Comparison of ENCODE assay signal across 1 cellular context in the genomic region with DNA sequence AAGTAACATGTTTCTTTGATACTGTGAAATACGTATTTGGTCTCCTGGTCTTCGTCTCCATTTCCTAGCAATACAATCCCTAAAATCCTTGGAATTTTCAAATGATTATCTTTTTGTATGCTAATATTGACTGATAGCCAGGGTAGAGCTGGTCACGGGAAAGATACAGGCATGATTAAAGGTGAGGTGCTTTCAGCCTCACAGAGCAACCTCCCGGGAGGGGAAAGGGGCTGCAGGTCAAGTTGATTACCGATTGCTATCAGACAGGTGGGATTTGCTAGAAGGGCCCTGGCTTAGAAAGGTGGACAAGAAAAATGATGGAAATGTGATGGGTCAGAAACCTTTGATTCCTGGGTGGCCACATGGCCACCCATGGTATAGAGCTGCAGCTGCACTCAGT.
TF ChIP-seq lines count a peak whose summit lies in the region.

No MANE protein-coding gene starts in this region.

TF ChIP-seq in GM23338, 12 proteins besides CTCF, POLR2A, EP300 and RAD21 (continued from another document):
- TF ChIP-seq, protein P1, sequence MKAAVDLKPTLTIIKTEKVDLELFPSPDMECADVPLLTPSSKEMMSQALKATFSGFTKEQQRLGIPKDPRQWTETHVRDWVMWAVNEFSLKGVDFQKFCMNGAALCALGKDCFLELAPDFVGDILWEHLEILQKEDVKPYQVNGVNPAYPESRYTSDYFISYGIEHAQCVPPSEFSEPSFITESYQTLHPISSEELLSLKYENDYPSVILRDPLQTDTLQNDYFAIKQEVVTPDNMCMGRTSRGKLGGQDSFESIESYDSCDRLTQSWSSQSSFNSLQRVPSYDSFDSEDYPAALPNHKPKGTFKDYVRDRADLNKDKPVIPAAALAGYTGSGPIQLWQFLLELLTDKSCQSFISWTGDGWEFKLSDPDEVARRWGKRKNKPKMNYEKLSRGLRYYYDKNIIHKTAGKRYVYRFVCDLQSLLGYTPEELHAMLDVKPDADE (IDR thresholded peaks at IDR 0.05): no peak
- TF ChIP-seq NANOG (IDR thresholded peaks at IDR 0.05; ENCODE audit: borderline replicate concordance): no peak
- TF ChIP-seq EZH2phosphoT487 (IDR thresholded peaks at IDR 0.05; ENCODE audit: unreplicated experiment): no peak
- TF ChIP-seq STAT1 (IDR thresholded peaks at IDR 0.05; ENCODE audit: unreplicated experiment): no peak
- TF ChIP-seq ZNF331 (CRISPR knock-in tag; IDR thresholded peaks at IDR 0.05; ENCODE audit: low read depth): no peak
- TF ChIP-seq POLR2AphosphoS5 (IDR thresholded peaks at IDR 0.05; ENCODE audit: low read depth): no peak
- TF ChIP-seq CREB1 (CRISPR knock-in tag; IDR thresholded peaks at IDR 0.05; ENCODE audit: low read depth): no peak
